ENCODE assay signal across 8 cellular contexts in genomic region chrX:148501121-148502066, GRCh38. TPM values are rescaled to one million over a fixed set of nuclear protein-coding genes. Genes with fewer than 3 reads are reported as not detected.
DNase-seq lines count a peak whose midpoint lies in the region; ATAC-seq, FAIRE-seq and TF ChIP-seq lines count a peak whose summit lies in the region.

No MANE protein-coding gene starts in this region.

- dilution Hi-C loops in keratinocyte (cut with MboI; ENCODE audit: extremely low pct_ligation_motif_present, low sequenced_read_pairs) = no loop called here

- no peaks in the 10 kb centered on the region for H3K9me3 ChIP-seq in keratinocyte (ENCODE audit: control insufficient read depth, low read depth, low read length)

- no peak overlapping the region for H3K27ac ChIP-seq in keratinocyte (ENCODE audit: control insufficient read depth, insufficient read depth, low read length)

- DNase-seq in Jurkat, Clone E6-1 (ENCODE audit: low read depth, low spot score) = no peak
- peak; percentile 18 for DNase-seq in activated naive CD8-positive, alpha-beta T cell treated with anti-CD3 and anti-CD28 coated beads, Interleukin-2, amount 50 U/mL, for 24 hours
- DNase-seq in keratinocyte (ENCODE audit: low read depth, low spot score) = no peak
- peak; percentile 8 to 21 for DNase-seq in stimulated activated naive CD8-positive, alpha-beta T cell treated with anti-CD3 and anti-CD28 coated beads, Interleukin-15, amount 100 ng/mL, for 72 hours
- DNase-seq in GM10266 (ENCODE audit: extremely low spot score) = no peak

- no peak overlapping the region for H3K9ac ChIP-seq in keratinocyte (ENCODE audit: control insufficient read depth, extremely low read depth, insufficient read depth, low read length)

- no peak for FAIRE-seq in keratinocyte (lab: Jason Lieb, UNC)

- TF ChIP-seq CTCF in keratinocyte (optimal IDR thresholded peaks at IDR 0.05 in 1 of 3, IDR thresholded peaks at IDR 0.05 in 1 of 3, conservative IDR thresholded peaks at IDR 0.05 in 1 of 3; ENCODE audit: extremely low read depth in 1 of 3, insufficient read depth in 2 of 3, low read length in 3 of 3) (no peak), GM10266 (IDR thresholded peaks at IDR 0.05; ENCODE audit: control insufficient read depth, insufficient read depth, low read depth, missing control alignments) (no peak)

- H3K36me3 Mint-ChIP-seq in activated naive CD8-positive, alpha-beta T cell treated with anti-CD3 and anti-CD28 coated beads, Interleukin-2, amount 50 U/mL, for 24 hours (ENCODE audit: low read depth) = no peaks in the 10 kb centered on the region

- no peaks in the 10 kb centered on the region for H3K36me3 ChIP-seq in keratinocyte (ENCODE audit: control insufficient read depth in 2 of 2, extremely low read depth in 1 of 2, insufficient read depth in 2 of 2, low read length in 2 of 2)

- H3K27me3 ChIP-seq in keratinocyte (ENCODE audit: control insufficient read depth, extremely low read depth, insufficient read depth, low read length) = peaks cover 25% of the 10 kb centered on the region

- peak overlapping the region; percentile 56 for H3K4me2 ChIP-seq in keratinocyte (ENCODE audit: control insufficient read depth, extremely low read depth, insufficient read depth, low read depth, low read length)

- no peak overlapping the region for H2AFZ ChIP-seq in keratinocyte (ENCODE audit: control insufficient read depth, low read length)

- no peaks in the 10 kb centered on the region for H3K4me1 ChIP-seq in keratinocyte (ENCODE audit: control insufficient read depth, extremely low read depth, insufficient read depth, low read length)

- H3K9me1 ChIP-seq in keratinocyte (ENCODE audit: control insufficient read depth, extremely low read depth, insufficient read depth, low read length) = no peaks in the 10 kb centered on the region

- peaks cover 2% of the 10 kb centered on the region for H3K27me3 Mint-ChIP-seq in activated naive CD8-positive, alpha-beta T cell treated with anti-CD3 and anti-CD28 coated beads, Interleukin-2, amount 50 U/mL, for 24 hours
- peaks cover 15% of the 10 kb centered on the region for H3K27me3 Mint-ChIP-seq in stimulated activated naive CD8-positive, alpha-beta T cell treated with anti-CD3 and anti-CD28 coated beads, Interleukin-15, amount 100 ng/mL, for 72 hours

- H3K4me3 ChIP-seq in Jurkat, Clone E6-1 (ENCODE audit: low read length) = peak overlapping the region; percentile 64
- peak overlapping the region in 2 of 3 experiments; percentile 19 to 42 for H3K4me3 ChIP-seq in keratinocyte (ENCODE audit: control insufficient read depth in 2 of 3, extremely low read depth in 1 of 3, insufficient read depth in 2 of 3, low read depth in 1 of 3, low read length in 3 of 3)

- no peaks in the 10 kb centered on the region for H3K9me3 Mint-ChIP-seq in activated naive CD8-positive, alpha-beta T cell treated with anti-CD3 and anti-CD28 coated beads, Interleukin-2, amount 50 U/mL, for 24 hours
- H3K9me3 Mint-ChIP-seq in stimulated activated naive CD8-positive, alpha-beta T cell treated with anti-CD3 and anti-CD28 coated beads, Interleukin-15, amount 100 ng/mL, for 72 hours = no peaks in the 10 kb centered on the region

- ATAC-seq in GM18867 (IDR thresholded peaks at IDR 0.05; ENCODE audit: unreplicated experiment) (peak; percentile 23), HG02970 (IDR thresholded peaks at IDR 0.05; ENCODE audit: low FRiP score, unreplicated experiment) (no peak), HG03139 (IDR thresholded peaks at IDR 0.05; ENCODE audit: unreplicated experiment) (no peak)
- peak; percentile 47 for ATAC-seq in activated naive CD8-positive, alpha-beta T cell treated with anti-CD3 and anti-CD28 coated beads, Interleukin-2, amount 50 U/mL, for 24 hours
- ATAC-seq in stimulated activated naive CD8-positive, alpha-beta T cell treated with anti-CD3 and anti-CD28 coated beads, Interleukin-15, amount 100 ng/mL, for 72 hours = peak; percentile 52

- H3K4me1 Mint-ChIP-seq in activated naive CD8-positive, alpha-beta T cell treated with anti-CD3 and anti-CD28 coated beads, Interleukin-2, amount 50 U/mL, for 24 hours = peaks cover 23% of the 10 kb centered on the region
- H3K4me1 Mint-ChIP-seq in stimulated activated naive CD8-positive, alpha-beta T cell treated with anti-CD3 and anti-CD28 coated beads, Interleukin-15, amount 100 ng/mL, for 72 hours = peaks cover 29% of the 10 kb centered on the region

- H3K79me2 ChIP-seq in keratinocyte (ENCODE audit: control insufficient read depth, insufficient read depth, low read length) = no peaks in the 10 kb centered on the region

- H3K4me3 Mint-ChIP-seq in activated naive CD8-positive, alpha-beta T cell treated with anti-CD3 and anti-CD28 coated beads, Interleukin-2, amount 50 U/mL, for 24 hours = peak overlapping the region; percentile 78
- peak overlapping the region; percentile 87 to 93 for H3K4me3 Mint-ChIP-seq in stimulated activated naive CD8-positive, alpha-beta T cell treated with anti-CD3 and anti-CD28 coated beads, Interleukin-15, amount 100 ng/mL, for 72 hours

- H3K27ac Mint-ChIP-seq in activated naive CD8-positive, alpha-beta T cell treated with anti-CD3 and anti-CD28 coated beads, Interleukin-2, amount 50 U/mL, for 24 hours = no peak overlapping the region
- H3K27ac Mint-ChIP-seq in stimulated activated naive CD8-positive, alpha-beta T cell treated with anti-CD3 and anti-CD28 coated beads, Interleukin-15, amount 100 ng/mL, for 72 hours = peak overlapping the region; percentile 33 to 82

- no peaks in the 10 kb centered on the region for H4K20me1 ChIP-seq in keratinocyte (ENCODE audit: control insufficient read depth, extremely low read depth, insufficient read depth, low read length)

RNA-seq across cellular contexts. Expression of gene AFF2, which starts 1.0 kb away (rescaled TPM):
- polyA plus RNA-seq in Jurkat, Clone E6-1 (2012; ENCODE audit: insufficient read depth, insufficient read length) = 22.3 TPM
- polyA plus RNA-seq in keratinocyte = 0.01 to 0.03 TPM (median 0.02 TPM) in 3 replicates
- not detected for polyA plus RNA-seq in keratinocyte (2011; ENCODE audit: low read depth)
- polyA plus RNA-seq in keratinocyte (2011; cell fraction: cytosol; rRNA removed) = 0.06 and 0.10 TPM in 2 replicates
- 0.03 and 0.16 TPM in 2 replicates for polyA plus RNA-seq in keratinocyte (2011; cell fraction: nucleus; rRNA removed)
- polyA plus RNA-seq in keratinocyte (2012; ENCODE audit: low replicate concordance) = 0.01 TPM in 1 of 2 replicates, not detected in the other
- 0.07 TPM in 1 of 3 replicates, not detected in the others for polyA minus RNA-seq in keratinocyte
- polyA minus RNA-seq in keratinocyte (2011; cell fraction: cytosol; rRNA and poly(A)+ RNA removed) = not detected
- 0.08 TPM in 1 of 2 replicates, not detected in the other for polyA minus RNA-seq in keratinocyte (2011; cell fraction: nucleus; rRNA and poly(A)+ RNA removed)

Comparison
In these comparisons a context has a peak if more than half of its experiments do, and no peak if none do; other contexts are left out.
1. ATAC-seq: peak in GM18867 (single experiment), activated naive CD8-positive, alpha-beta T cell treated with anti-CD3 and anti-CD28 coated beads, Interleukin-2, amount 50 U/mL, for 24 hours (single experiment) and stimulated activated naive CD8-positive, alpha-beta T cell treated with anti-CD3 and anti-CD28 coated beads, Interleukin-15, amount 100 ng/mL, for 72 hours (single experiment); none in HG02970 (single experiment) and HG03139 (single experiment).
2. DNase-seq: peak in activated naive CD8-positive, alpha-beta T cell treated with anti-CD3 and anti-CD28 coated beads, Interleukin-2, amount 50 U/mL, for 24 hours (single experiment) and stimulated activated naive CD8-positive, alpha-beta T cell treated with anti-CD3 and anti-CD28 coated beads, Interleukin-15, amount 100 ng/mL, for 72 hours (2 of 2); none in Jurkat, Clone E6-1 (single experiment), keratinocyte (single experiment) and GM10266 (single experiment).